9 cellular contexts compared by ENCODE assay signal in genomic region chr6:28589234-28589951, GRCh38.
DNase-seq lines count a peak whose midpoint lies in the region; ATAC-seq and TF ChIP-seq lines count a peak whose summit lies in the region.
"Had no signal": no experiment of that assay in that cellular context is flagged by ENCODE, and none has a peak within 500 bp of the region (broad histone marks: within the 10 kb centered on the region; RNA-seq: fewer than 3 reads in every experiment).

No MANE protein-coding gene starts in this region.

- peak; percentile 56 for ATAC-seq in Right ventricle myocardium inferior
- ATAC-seq in HG03469 (IDR thresholded peaks at IDR 0.05; ENCODE audit: unreplicated experiment), result peak; percentile 36
- peak; percentile 94 for ATAC-seq in Panc1
- peak; percentile 23 for ATAC-seq in lung (ENCODE audit: insufficient read depth, low FRiP score)
- ATAC-seq in upper lobe of right lung, result peak; percentile 60

- no peaks in the 10 kb centered on the region for H3K27me3 ChIP-seq in right atrium auricular region
- peaks cover 9% of the 10 kb centered on the region; the same call in 1 of the 2 replicates for H3K27me3 ChIP-seq in Panc1 (ENCODE audit: control insufficient read depth, insufficient read depth, low read length)
- no peaks in the 10 kb centered on the region for H3K27me3 ChIP-seq in mammary epithelial cell (ENCODE audit: insufficient read depth, low read length)
- no peaks in the 10 kb centered on the region for H3K27me3 ChIP-seq in lung (ENCODE audit: control insufficient read depth, insufficient read depth)
- H3K27me3 ChIP-seq in upper lobe of right lung, result peaks cover 61% of the 10 kb centered on the region

- no peak for TF ChIP-seq CTCF in right atrium auricular region (IDR thresholded peaks at IDR 0.05)
- no peak for TF ChIP-seq CTCF in Panc1 (IDR thresholded peaks at IDR 0.05)
- no peak for TF ChIP-seq CTCF in mammary epithelial cell (conservative IDR thresholded peaks at IDR 0.05 in 1 of 2, IDR thresholded peaks at IDR 0.05 in 1 of 2; ENCODE audit: extremely low read depth in 1 of 2, insufficient read depth in 1 of 2, low read depth in 1 of 2, low read length in 2 of 2)
- TF ChIP-seq CTCF in lung (IDR thresholded peaks at IDR 0.05; ENCODE audit: control extremely low read depth, extremely low read depth), result no peak
- TF ChIP-seq CTCF in upper lobe of right lung (IDR thresholded peaks at IDR 0.05), result no peak

- no TSS peak for BruUV-seq in Panc1 (replicated peaks; lab: Mats Ljungman, UMichigan)
- TSS peak; percentile 100 for BruUV-seq in mammary epithelial cell (replicated peaks; lab: Mats Ljungman, UMichigan)

- H3K4me1 ChIP-seq in right atrium auricular region (no peaks in the 10 kb centered on the region), Panc1 (ENCODE audit: control insufficient read depth, insufficient read depth, low read length) (peaks cover 15% of the 10 kb centered on the region), mammary epithelial cell (ENCODE audit: insufficient read depth, low read length) (peaks cover 21% of the 10 kb centered on the region), lung (ENCODE audit: control insufficient read depth in 2 of 2, insufficient read depth in 2 of 2, low read length in 2 of 2) (peaks cover 0 to 3% of the 10 kb centered on the region in 2 donors), upper lobe of right lung (no peaks in the 10 kb centered on the region)

- H3K4me3 ChIP-seq in right atrium auricular region (peak overlapping the region in 1 of 2 donors; percentile 4), Panc1 (ENCODE audit: low read depth in 2 of 2, low read length in 2 of 2) (peak overlapping the region; percentile 35 to 52), mammary epithelial cell (replicated peaks in 1 of 3; ENCODE audit: insufficient read depth in 1 of 3, low read depth in 2 of 3, low read length in 3 of 3) (peak overlapping the region in 1 of 3 experiments; percentile 36), lung (no peak overlapping the region), upper lobe of right lung (no peak overlapping the region)

- H3K36me3 ChIP-seq in right atrium auricular region (no peaks in the 10 kb centered on the region), Panc1 (ENCODE audit: control insufficient read depth, insufficient read depth, low read length) (no peaks in the 10 kb centered on the region), mammary epithelial cell (ENCODE audit: insufficient read depth, low read length) (no peaks in the 10 kb centered on the region), lung (ENCODE audit: control insufficient read depth in 2 of 2, insufficient read depth in 2 of 2, low read length in 2 of 2) (no peaks in the 10 kb centered on the region), upper lobe of right lung (no peaks in the 10 kb centered on the region)
- H3K36me3 ChIP-seq: neutrophil had no signal

- no peaks in the 10 kb centered on the region for H3K9me3 ChIP-seq in right atrium auricular region
- H3K9me3 ChIP-seq in Panc1 (ENCODE audit: control insufficient read depth, insufficient read depth, low read depth, low read length), result no peaks in the 10 kb centered on the region
- H3K9me3 ChIP-seq in mammary epithelial cell (replicated peaks; ENCODE audit: insufficient read depth, low read length), result no peaks in the 10 kb centered on the region
- H3K9me3 ChIP-seq in lung (ENCODE audit: control insufficient read depth in 2 of 2, insufficient read depth in 1 of 2, low read length in 1 of 2), result peaks cover 0 to 2% of the 10 kb centered on the region in 2 donors
- no peaks in the 10 kb centered on the region for H3K9me3 ChIP-seq in upper lobe of right lung
- H3K9me3 ChIP-seq: neutrophil had no signal

- no peaks in the 10 kb centered on the region for H4K20me1 ChIP-seq in mammary epithelial cell (ENCODE audit: insufficient read depth, low read length)

- H3K4me2 ChIP-seq in mammary epithelial cell (ENCODE audit: insufficient read depth, low read depth, low read length), result peak overlapping the region; percentile 41

- no peak for DNase-seq in Right ventricle myocardium inferior (ENCODE audit: missing footprints)
- no peak for DNase-seq in right atrium auricular region (ENCODE audit: low spot score)
- peak; percentile 99 for DNase-seq in Panc1 (ENCODE audit: low read depth, low spot score)
- DNase-seq in mammary epithelial cell, result peak; percentile 97
- DNase-seq in lung (ENCODE audit: low spot score), result peak; percentile 53
- DNase-seq in upper lobe of right lung, result no peak
- DNase-seq in NCI-H1092 (lab: John Stamatoyannopoulos, UW), result no peak

- peaks cover 8% of the 10 kb centered on the region for H3K79me2 ChIP-seq in mammary epithelial cell (ENCODE audit: insufficient read depth, low read length)

- CTCF ChIA-PET in Panc1 (lab: Charles Lee) (interaction anchor here (0.7 to 0.9 kb wide), 2 partner anchors 9 to 208 kb away, joined by 3 to 10 read pairs; no protein-coding TSS in a partner anchor), mammary epithelial cell (lab: Charles Lee; ENCODE audit: low non-redundant PET) (no interaction called here)

- POLR2A ChIA-PET in Panc1 (lab: Charles Lee), result no interaction called here

- WGBS in mammary epithelial cell (ENCODE audit: low coverage, missing lambda C conversion rate), result 8% methylated on average over 31 of the region's 34 CpGs
- 3 to 5% methylated on average over 34 of the region's 34 CpGs for WGBS in lung, 2 donors

- dilution Hi-C loops in mammary epithelial cell (cut with HindIII; ENCODE audit: low sequenced_read_pairs), result no loop called here

- intact Hi-C loops in Right ventricle myocardium inferior (cut with DNase I), result no loop called here
- intact Hi-C loops in Panc1 (cut with micrococcal nuclease; ENCODE audit: unreplicated experiment), result loop anchor here (5.0 kb wide), 1 partner anchor 92 kb away; no protein-coding TSS in a partner anchor
- intact Hi-C loops in mammary epithelial cell (cut with micrococcal nuclease), result loop anchor here (5.0 to 10.0 kb wide), 2 partner anchors 192 to 245 kb away; partner anchors contain the start of gene ZSCAN12
- intact Hi-C loops in upper lobe of right lung (cut with DNase I), result no loop called here

- in situ Hi-C loops in Panc1 (cut with HindIII; ENCODE audit: low pct_unique_long_range_greater_than_20kb, low sequenced_read_pairs) (no loop called here), mammary epithelial cell (cut with MboI; ENCODE audit: low sequenced_read_pairs in 2 of 2) (loop anchor here in 1 of 2 donors (5.0 to 10.0 kb wide), 2 partner anchors 68 to 195 kb away; partner anchors contain the start of gene ZSCAN12)

- no peak overlapping the region for H2AFZ ChIP-seq in mammary epithelial cell (ENCODE audit: low read depth, low read length)

- no peak overlapping the region for H3K27ac ChIP-seq in right atrium auricular region
- 0 out of 2 replicates have a peak overlapping the region, but pooled peaks have one; percentile 14 for H3K27ac ChIP-seq in Panc1 (ENCODE audit: low read length)
- no peak overlapping the region for H3K27ac ChIP-seq in mammary epithelial cell (ENCODE audit: insufficient read depth, low read depth, low read length)
- no peak overlapping the region for H3K27ac ChIP-seq in lung (ENCODE audit: low read depth in 1 of 2, low read length in 1 of 2)
- H3K27ac ChIP-seq in upper lobe of right lung, result no peak overlapping the region
- H3K27ac ChIP-seq: neutrophil had no signal

- H3K9ac ChIP-seq in mammary epithelial cell (ENCODE audit: insufficient read depth, low read length), result no peak overlapping the region

Comparison
In these comparisons a context has a peak if more than half of its experiments do, and no peak if none do; other contexts are left out.
1. ATAC-seq: peak in every context shown above with its lines; median percentile 94 in Panc1; 60 in upper lobe of right lung; 56 in Right ventricle myocardium inferior; 36 in HG03469; 23 in lung.
2. DNase-seq: peak in Panc1 (single experiment), mammary epithelial cell (single experiment) and lung (single experiment); none in Right ventricle myocardium inferior (single experiment), right atrium auricular region (single experiment), upper lobe of right lung (single experiment) and NCI-H1092 (single experiment).
3. H3K4me3 ChIP-seq: peak in Panc1 (2 of 2); none in lung (single experiment) and upper lobe of right lung (single experiment).
4. intact Hi-C loops: an anchor here in Panc1 (5.0 kb wide) and mammary epithelial cell (5.0 to 10.0 kb wide); none called in Right ventricle myocardium inferior and upper lobe of right lung.